Comparison of ENCODE assay signal across 1 cellular context in the genomic region with DNA sequence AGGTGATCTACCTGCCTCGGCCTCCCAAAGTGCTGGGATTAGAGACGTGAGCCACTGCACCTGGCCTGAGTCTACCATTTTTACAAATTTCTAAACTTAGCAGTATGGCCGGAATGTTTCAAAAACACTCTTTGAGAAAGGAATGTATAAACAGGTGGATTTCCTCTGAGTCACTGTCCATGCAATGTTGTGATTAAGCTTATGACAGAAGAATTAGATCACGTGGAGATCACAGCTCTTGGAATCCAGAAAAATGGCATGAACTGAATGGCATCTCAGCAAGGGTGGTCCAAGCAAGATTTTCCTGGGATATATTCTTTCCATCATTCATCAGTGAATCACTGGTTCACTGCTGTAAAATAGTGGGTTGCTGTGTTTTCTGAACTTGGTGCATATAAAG.
TF ChIP-seq lines count a peak whose summit lies in the region.

No MANE protein-coding gene starts in this region.

TF ChIP-seq in endothelial cell of umbilical vein, 7 proteins besides CTCF, POLR2A, EP300 and RAD21:
- TF ChIP-seq EZH2 (IDR thresholded peaks at IDR 0.05; ENCODE audit: borderline replicate concordance, low read depth, low read length, severe bottlenecking) (no peak), GATA2 (IDR thresholded peaks at IDR 0.05; ENCODE audit: insufficient read depth, insufficient read length, low read depth, low read length) (no peak), JUN (IDR thresholded peaks at IDR 0.05; ENCODE audit: borderline replicate concordance, insufficient read depth, insufficient read length, low read depth) (peak; percentile 81), FOS (IDR thresholded peaks at IDR 0.05; ENCODE audit: borderline replicate concordance, insufficient read depth, low read length) (peak; percentile 75), POLR2AphosphoS5 (IDR thresholded peaks at IDR 0.05; ENCODE audit: insufficient read depth, low read depth, low read length) (peak; percentile 47), MYC (IDR thresholded peaks at IDR 0.05; ENCODE audit: low read depth, low read length) (no peak)
- TF ChIP-seq, protein P1, sequence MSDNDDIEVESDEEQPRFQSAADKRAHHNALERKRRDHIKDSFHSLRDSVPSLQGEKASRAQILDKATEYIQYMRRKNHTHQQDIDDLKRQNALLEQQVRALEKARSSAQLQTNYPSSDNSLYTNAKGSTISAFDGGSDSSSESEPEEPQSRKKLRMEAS (IDR thresholded peaks at IDR 0.05; ENCODE audit: insufficient read depth, insufficient read length): peak; percentile 61
